ENCODE assay signal across 20 cellular contexts in the genomic region with DNA sequence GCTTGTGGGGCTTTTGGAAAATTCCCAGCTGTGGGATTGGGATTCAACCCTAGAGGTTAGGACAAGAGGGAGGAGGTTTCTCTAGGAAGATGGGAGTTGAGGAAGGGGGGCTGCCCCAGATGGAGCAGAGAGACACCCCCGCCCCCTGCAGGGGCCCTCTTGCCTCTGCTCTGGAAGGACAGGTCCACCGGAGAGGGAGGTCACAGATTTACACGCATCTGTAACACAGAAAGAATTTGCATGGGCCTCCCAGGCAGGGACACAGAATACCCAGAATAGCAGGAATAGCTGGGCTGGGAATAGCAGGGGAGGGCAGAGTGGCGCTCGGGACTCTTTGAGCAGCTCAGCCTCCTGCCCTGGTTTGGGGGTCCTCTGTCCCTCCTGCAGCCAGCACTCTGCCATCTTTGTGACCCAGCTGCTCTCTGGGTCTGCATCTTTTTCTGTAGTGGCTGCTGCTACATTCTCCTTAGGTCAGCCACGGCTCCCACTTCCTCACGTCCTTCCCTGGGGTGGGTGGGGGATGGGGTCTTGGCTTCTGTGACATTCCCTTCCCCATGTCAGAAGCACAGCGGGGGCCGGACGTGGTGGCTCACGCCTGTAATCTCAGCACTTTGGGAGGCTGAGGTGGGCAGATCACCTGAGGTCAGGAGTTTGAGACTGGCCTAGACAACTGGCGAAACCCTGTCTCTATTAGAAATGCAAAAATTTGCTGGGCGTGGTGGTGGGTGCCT. TPM values are rescaled to one million over a fixed set of nuclear protein-coding genes. Genes with fewer than 3 reads are reported as not detected.
DNase-seq lines count a peak whose midpoint lies in the region; ATAC-seq, FAIRE-seq and TF ChIP-seq lines count a peak whose summit lies in the region.
"Had no signal": no experiment of that assay in that cellular context is flagged by ENCODE, and none has a peak within 500 bp of the region (broad histone marks: within the 10 kb centered on the region; RNA-seq: fewer than 3 reads in every experiment).

No MANE protein-coding gene starts in this region.

- peaks cover 40% of the 10 kb centered on the region for H3K4me1 ChIP-seq in A549
- peaks cover 7% of the 10 kb centered on the region for H3K4me1 ChIP-seq in IMR-90 (ENCODE audit: control insufficient read depth, insufficient read depth, low read length)

- H3K4me2 ChIP-seq in A549 (no peak overlapping the region), IMR-90 (ENCODE audit: low read depth, low read length) (no peak overlapping the region)

- dilution Hi-C loops in IMR-90 (cut with HindIII; ENCODE audit: low sequenced_read_pairs, unreplicated experiment): no loop called here

- H2BK20ac ChIP-seq in IMR-90 (ENCODE audit: low read depth, low read length): no peak overlapping the region

- H2AFZ ChIP-seq in IMR-90 (replicated peaks; ENCODE audit: low read length, poor library complexity): peak overlapping the region; percentile 57

- no peak overlapping the region for H4K5ac ChIP-seq in IMR-90 (ENCODE audit: low read depth, low read length)

- peaks cover 10% of the 10 kb centered on the region for H3K27me3 ChIP-seq in IMR-90 (ENCODE audit: control insufficient read depth, insufficient read depth, low read length)
- H3K27me3 ChIP-seq: uterus had no signal

- H3K4me1 Mint-ChIP-seq in activated naive CD4-positive, alpha-beta T cell treated with anti-CD3 and anti-CD28 coated beads for 36 hours (ENCODE audit: low read depth): peaks cover 19% of the 10 kb centered on the region

- H3K14ac ChIP-seq in IMR-90 (replicated peaks; ENCODE audit: low read depth, low read length): no peak overlapping the region

- no peaks in the 10 kb centered on the region for H3K36me3 ChIP-seq in IMR-90 (ENCODE audit: control insufficient read depth, insufficient read depth, low read length)
- H3K36me3 ChIP-seq: uterus had no signal

- no peaks in the 10 kb centered on the region for H3K79me1 ChIP-seq in IMR-90 (ENCODE audit: low read depth in 1 of 2, low read length in 2 of 2)

- POLR2A ChIA-PET in A549 (lab: Yijun Ruan, JAX) (no interaction called here), IMR-90 (lab: Charles Lee; ENCODE audit: unreplicated experiment) (no interaction called here)

- DNase-seq in A549 (ENCODE audit: low read depth in 1 of 2, low spot score in 1 of 2) (no peak), IMR-90 (peak; percentile 39), fibroblast of gingiva (ENCODE audit: low read depth) (peak; percentile 31), mesenteric fat pad (ENCODE audit: low spot score) (peak; percentile 41)
- DNase-seq in activated CD4-positive, alpha-beta T cell treated with anti-CD3 and anti-CD28 coated beads for 1 hour: no peak
- no peak for DNase-seq in activated naive CD4-positive, alpha-beta T cell treated with anti-CD3 and anti-CD28 coated beads for 36 hours
- DNase-seq: ACHN; activated CD4-positive, CD25-positive, alpha-beta regulatory T cell treated with anti-CD3 and anti-CD28 coated beads, Interleukin-2, amount 50 U/mL, for 72 hours; activated CD8-positive, alpha-beta memory T cell treated with anti-CD3 and anti-CD28 coated beads, Interleukin-2, amount 10 ng/mL, durations not matched to agents 7 days and 5 days; activated naive CD4-positive, alpha-beta T cell; COR-L47; SIG-M5; stimulated activated naive CD8-positive, alpha-beta T cell treated with anti-CD3 and anti-CD28 coated beads, Interleukin-15, Interleukin-2, amounts not matched to agents 100 U/mL and 50 U/mL, for 24 hours; uterus had no signal

- no peak overlapping the region for H3K4me3 ChIP-seq in A549
- H3K4me3 ChIP-seq in IMR-90 (ENCODE audit: insufficient read depth, low read depth, low read length): no peak overlapping the region
- H3K4me3 ChIP-seq: uterus had no signal

- H2BK5ac ChIP-seq in IMR-90 (ENCODE audit: low read depth, low read length, poor library complexity, severe bottlenecking): no peak overlapping the region

- peaks cover 7% of the 10 kb centered on the region for H3K9me1 ChIP-seq in IMR-90 (ENCODE audit: insufficient read depth, low read length)

- WGBS in A549 (ENCODE audit: missing lambda C conversion rate): 82% methylated on average over 13 of the region's 13 CpGs
- WGBS in IMR-90 (ENCODE audit: extremely low coverage in 2 of 2, insufficient read length in 1 of 2), 2 experiments: 100% methylated on average over 1 of the region's 13 CpGs; no CpG with 5 or more reads in 1 of the 2 experiments

- no peak for TF ChIP-seq RAD21 in A549 (conservative IDR thresholded peaks at IDR 0.05 in 1 of 2, IDR thresholded peaks at IDR 0.05 in 1 of 2)
- TF ChIP-seq RAD21 in IMR-90 (IDR thresholded peaks at IDR 0.05; ENCODE audit: low read length): no peak

- no peak for TF ChIP-seq CTCF in A549 (IDR thresholded peaks at IDR 0.05)
- TF ChIP-seq CTCF in IMR-90 (conservative IDR thresholded peaks at IDR 0.05; ENCODE audit: low read depth, low read length): no peak

- H3K4me3 Mint-ChIP-seq in activated naive CD4-positive, alpha-beta T cell treated with anti-CD3 and anti-CD28 coated beads for 36 hours: no peak overlapping the region
- H3K4me3 Mint-ChIP-seq: activated CD8-positive, alpha-beta memory T cell treated with anti-CD3 and anti-CD28 coated beads, Interleukin-2, amount 10 ng/mL, durations not matched to agents 7 days and 5 days had no signal

- no peak overlapping the region for H3K4ac ChIP-seq in IMR-90 (ENCODE audit: low read depth, low read length)

- in situ Hi-C loops in IMR-90 (cut with MboI; ENCODE audit: low sequenced_read_pairs): no loop called here

- H3K56ac ChIP-seq in IMR-90 (ENCODE audit: extremely low read depth, insufficient read depth, low read length): no peak overlapping the region

- 0 out of 2 replicates have a peak overlapping the region, but pooled peaks have one; percentile 30 for H2AK5ac ChIP-seq in IMR-90 (ENCODE audit: low read depth, low read length)

- CTCF ChIA-PET in A549 (lab: Yijun Ruan, JAX) (interaction anchor here (1.3 to 5.8 kb wide), 2 partner anchors 9 to 99 kb away, joined by 3 to 43 read pairs; no protein-coding TSS in a partner anchor), IMR-90 (lab: Yijun Ruan, JAX) (no interaction called here)
- CTCF ChIA-PET in activated naive CD4-positive, alpha-beta T cell treated with anti-CD3 and anti-CD28 coated beads for 36 hours (lab: Charles Lee): interaction anchor here (2.2 kb wide), 1 partner anchor 98 kb away, joined by 6 read pairs; no protein-coding TSS in a partner anchor

- H3K9me3 ChIP-seq in A549: no peaks in the 10 kb centered on the region
- H3K9me3 ChIP-seq in IMR-90 (ENCODE audit: control insufficient read depth, insufficient read depth, low read length): no peaks in the 10 kb centered on the region
- H3K9me3 ChIP-seq: uterus had no signal

- peak overlapping the region; percentile 74 to 85; a peak in 5 of 6 replicates for H3K27ac ChIP-seq in A549
- H3K27ac ChIP-seq in IMR-90 (ENCODE audit: insufficient read depth, low read length): no peak overlapping the region
- H3K27ac ChIP-seq: uterus had no signal

- no peak overlapping the region for H3K18ac ChIP-seq in IMR-90 (ENCODE audit: low read depth, low read length)

- H2AK9ac ChIP-seq in IMR-90 (replicated peaks; ENCODE audit: low read depth, low read length, poor library complexity): no peak overlapping the region

- no peak overlapping the region for H3K27ac Mint-ChIP-seq in activated naive CD4-positive, alpha-beta T cell treated with anti-CD3 and anti-CD28 coated beads for 36 hours

- TF ChIP-seq POLR2A in A549 (IDR thresholded peaks at IDR 0.05; ENCODE audit: low read length) (no peak), IMR-90 (IDR thresholded peaks at IDR 0.05; ENCODE audit: low read depth, low read length) (no peak)

- intact Hi-C loops in IMR-90 (cut with micrococcal nuclease): no loop called here
- intact Hi-C loops in activated naive CD4-positive, alpha-beta T cell treated with anti-CD3 and anti-CD28 coated beads for 36 hours (cut with micrococcal nuclease): no loop called here

- no peak overlapping the region for H3K9ac ChIP-seq in IMR-90 (ENCODE audit: low read depth, low read length)

- H2BK15ac ChIP-seq in IMR-90 (ENCODE audit: low read depth, low read length): no peak overlapping the region

- H2BK120ac ChIP-seq in IMR-90 (ENCODE audit: low read depth, low read length): 0 out of 2 replicates have a peak overlapping the region, but pooled peaks have one; percentile 20

- no peak overlapping the region for H3K23ac ChIP-seq in IMR-90 (ENCODE audit: low read depth, low read length)

- no peak for TF ChIP-seq EP300 in A549 (IDR thresholded peaks at IDR 0.05)

- no peak for FAIRE-seq in A549 (lab: Jason Lieb, UNC)
- FAIRE-seq: bronchial epithelial cell, frontal cortex, islet of Langerhans had no signal

- H3K9me3 Mint-ChIP-seq in activated naive CD4-positive, alpha-beta T cell treated with anti-CD3 and anti-CD28 coated beads for 36 hours: no peaks in the 10 kb centered on the region

- BruUV-seq in IMR-90 (replicated peaks; lab: Mats Ljungman, UMichigan): no TSS peak

- no peak overlapping the region; a peak in 1 of 4 replicates for H4K8ac ChIP-seq in IMR-90 (ENCODE audit: low read depth in 2 of 2, low read length in 2 of 2)

- H3K27me3 Mint-ChIP-seq in activated naive CD4-positive, alpha-beta T cell treated with anti-CD3 and anti-CD28 coated beads for 36 hours (ENCODE audit: low read depth): no peaks in the 10 kb centered on the region
- H3K27me3 Mint-ChIP-seq: activated CD8-positive, alpha-beta memory T cell treated with anti-CD3 and anti-CD28 coated beads, Interleukin-2, amount 10 ng/mL, durations not matched to agents 7 days and 5 days had no signal

- no peaks in the 10 kb centered on the region for H3K36me3 Mint-ChIP-seq in activated naive CD4-positive, alpha-beta T cell treated with anti-CD3 and anti-CD28 coated beads for 36 hours (ENCODE audit: low read depth)
- H3K36me3 Mint-ChIP-seq: activated CD8-positive, alpha-beta memory T cell treated with anti-CD3 and anti-CD28 coated beads, Interleukin-2, amount 10 ng/mL, durations not matched to agents 7 days and 5 days had no signal

- H4K91ac ChIP-seq in IMR-90 (ENCODE audit: insufficient read depth, low read depth, low read length): no peak overlapping the region

- ATAC-seq in A549 (peak in 1 of 2 experiments; percentile 24; a peak in 2 of 6 replicates), IMR-90 (ENCODE audit: low read depth) (peak; percentile 85), GM21528 (IDR thresholded peaks at IDR 0.05; ENCODE audit: low FRiP score, unreplicated experiment) (no peak), HG02610 (IDR thresholded peaks at IDR 0.05; ENCODE audit: unreplicated experiment) (no peak)
- ATAC-seq: activated CD8-positive, alpha-beta memory T cell treated with anti-CD3 and anti-CD28 coated beads, Interleukin-2, amount 10 ng/mL, durations not matched to agents 7 days and 5 days; stimulated activated naive CD8-positive, alpha-beta T cell treated with anti-CD3 and anti-CD28 coated beads, Interleukin-15, Interleukin-2, amounts not matched to agents 100 U/mL and 50 U/mL, for 24 hours had no signal

- no peaks in the 10 kb centered on the region for H4K20me1 ChIP-seq in IMR-90 (ENCODE audit: insufficient read depth, low read length)

RNA-seq across cellular contexts. Expression of gene PLLP, which starts 33.9 kb away (rescaled TPM):
- polyA plus RNA-seq in A549 (2011; rRNA removed) (3.3 and 3.7 TPM in 2 replicates), A549 (2017; fragmentation: RNase III; extraction: RNeasy Plus Mini Kit Qiagen cat#74134 plus additional on column Dnase treatment) (1.5 to 1.9 TPM (median 1.8 TPM) in 3 replicates), IMR-90 (2012; rRNA removed) (0.05 TPM in 1 of 2 replicates, not detected in the other)
- polyA plus RNA-seq in A549 (2012; cell fraction: cytosol; rRNA removed): 3.3 and 4.2 TPM in 2 replicates
- polyA plus RNA-seq in A549 (2012; cell fraction: nucleus; rRNA removed): 3.0 and 3.1 TPM in 2 replicates
- polyA minus RNA-seq in A549 (2011; rRNA and poly(A)+ RNA removed): 5.1 and 8.3 TPM in 2 replicates
- total RNA-seq in IMR-90 (2012; rRNA removed) (not detected in 2 replicates), mesenteric fat pad (1.8 TPM)
- polyA plus RNA-seq in IMR-90 (2012; cell fraction: cytosol; rRNA removed): 0.04 TPM in 1 of 2 replicates, not detected in the other
- not detected in 2 replicates for polyA plus RNA-seq in IMR-90 (2012; cell fraction: nucleus; rRNA removed; ENCODE audit: low replicate concordance)
- total RNA-seq in activated naive CD4-positive, alpha-beta T cell treated with anti-CD3 and anti-CD28 coated beads for 36 hours: under 1 TPM; 0.25 to 0.41 TPM
- total RNA-seq: activated CD8-positive, alpha-beta memory T cell treated with anti-CD3 and anti-CD28 coated beads, Interleukin-2, amount 10 ng/mL, durations not matched to agents 7 days and 5 days had no signal

RNA-seq across cellular contexts. Expression of gene CCL22, which starts 40.2 kb away (rescaled TPM):
- polyA plus RNA-seq in A549 (2011; rRNA removed) (not detected in 2 replicates), A549 (2017; fragmentation: RNase III; extraction: RNeasy Plus Mini Kit Qiagen cat#74134 plus additional on column Dnase treatment) (not detected in 3 replicates), IMR-90 (2012; rRNA removed) (not detected in 2 replicates)
- not detected in 2 replicates for polyA plus RNA-seq in A549 (2012; cell fraction: cytosol; rRNA removed)
- not detected in 2 replicates for polyA plus RNA-seq in A549 (2012; cell fraction: nucleus; rRNA removed)
- polyA minus RNA-seq in A549 (2011; rRNA and poly(A)+ RNA removed): not detected in 2 replicates
- total RNA-seq in IMR-90 (2012; rRNA removed) (not detected in 2 replicates), mesenteric fat pad (not detected)
- not detected in 2 replicates for polyA plus RNA-seq in IMR-90 (2012; cell fraction: cytosol; rRNA removed)
- polyA plus RNA-seq in IMR-90 (2012; cell fraction: nucleus; rRNA removed; ENCODE audit: low replicate concordance): not detected in 2 replicates
- 1 to 10 TPM in 1 of 2 experiments, under 1 TPM in 1; 0.72 to 1.0 TPM for total RNA-seq in activated naive CD4-positive, alpha-beta T cell treated with anti-CD3 and anti-CD28 coated beads for 36 hours
- total RNA-seq: bronchial epithelial cell, frontal cortex, mononuclear cell, uterus had no signal

RNA-seq across cellular contexts. Expression of gene CX3CL1, which starts 53.9 kb away (rescaled TPM):
- polyA plus RNA-seq in A549 (2011; rRNA removed) (0.10 and 0.17 TPM in 2 replicates), A549 (2017; fragmentation: RNase III; extraction: RNeasy Plus Mini Kit Qiagen cat#74134 plus additional on column Dnase treatment) (0.08 to 0.17 TPM (median 0.08 TPM) in 3 replicates), IMR-90 (2012; rRNA removed) (0.77 and 0.89 TPM in 2 replicates)
- polyA plus RNA-seq in A549 (2012; cell fraction: cytosol; rRNA removed): 0.04 and 0.10 TPM in 2 replicates
- polyA plus RNA-seq in A549 (2012; cell fraction: nucleus; rRNA removed): 0.18 and 0.21 TPM in 2 replicates
- 0.08 and 0.19 TPM in 2 replicates for polyA minus RNA-seq in A549 (2011; rRNA and poly(A)+ RNA removed)
- total RNA-seq in IMR-90 (2012; rRNA removed) (under 0.01 and 0.18 TPM in 2 replicates), mesenteric fat pad (14.6 TPM)
- 0.51 and 0.74 TPM in 2 replicates for polyA plus RNA-seq in IMR-90 (2012; cell fraction: cytosol; rRNA removed)
- polyA plus RNA-seq in IMR-90 (2012; cell fraction: nucleus; rRNA removed; ENCODE audit: low replicate concordance): 0.26 and 0.50 TPM in 2 replicates
- not detected for total RNA-seq in activated naive CD4-positive, alpha-beta T cell treated with anti-CD3 and anti-CD28 coated beads for 36 hours
- total RNA-seq: activated CD8-positive, alpha-beta memory T cell treated with anti-CD3 and anti-CD28 coated beads, Interleukin-2, amount 10 ng/mL, durations not matched to agents 7 days and 5 days; bronchial epithelial cell; mononuclear cell had no signal

Comparison
In these comparisons a context has a peak if more than half of its experiments do, and no peak if none do; other contexts are left out.
1. DNase-seq: peak in IMR-90 (single experiment), fibroblast of gingiva (single experiment) and mesenteric fat pad (single experiment); none in A549 (0 of 2), activated CD4-positive, alpha-beta T cell treated with anti-CD3 and anti-CD28 coated beads for 1 hour (single experiment) and activated naive CD4-positive, alpha-beta T cell treated with anti-CD3 and anti-CD28 coated beads for 36 hours (single experiment).
2. RNA of gene CX3CL1, which starts 53.9 kb away (total RNA-seq): 14.6 TPM in mesenteric fat pad (single experiment); under 0.01 to 0.18 TPM in IMR-90 and not detected in activated naive CD4-positive, alpha-beta T cell treated with anti-CD3 and anti-CD28 coated beads for 36 hours; every median in the first group is over 10 times any median in the second.